26 cellular contexts compared by ENCODE assay signal in the genomic region with DNA sequence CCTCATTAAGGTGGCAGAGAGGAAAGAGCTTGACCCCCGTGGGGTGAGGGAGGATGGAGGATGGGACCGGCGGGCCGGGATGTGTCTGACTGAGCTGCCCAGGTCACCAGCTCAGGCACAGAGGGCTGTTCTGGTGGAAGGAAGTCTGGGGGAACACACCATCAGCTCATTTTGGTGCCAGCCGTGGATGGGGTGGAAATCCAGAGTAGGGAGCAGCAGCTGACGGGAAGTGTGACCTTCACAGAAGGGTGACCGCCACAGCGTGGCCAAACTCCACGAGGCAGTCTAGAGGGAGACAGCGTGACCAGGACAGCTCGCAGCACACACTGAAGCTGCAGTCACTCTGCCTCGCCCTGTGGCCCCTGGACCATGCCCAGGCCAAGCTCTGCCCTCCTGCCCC.
"Had no signal": no experiment of that assay in that cellular context is flagged by ENCODE, and none has a peak within 500 bp of the region (broad histone marks: within the 10 kb centered on the region; RNA-seq: fewer than 3 reads in every experiment).

No MANE protein-coding gene starts in this region.

- DNase-seq: activated CD4-positive, alpha-beta T cell treated with anti-CD3 and anti-CD28 coated beads, Interleukin-2, amount 50 U/mL, for 4 hours; activated naive CD4-positive, alpha-beta T cell treated with Interleukin-2 at 50 U/mL for 16 hours; activated T-cell treated with anti-CD3 and anti-CD28 coated beads, Interleukin-2, amount 50 U/mL, for 48 hours; amygdala; body of pancreas; effector CD8-positive, alpha-beta T cell; erythroblast; foreskin fibroblast; immature natural killer cell; kidney glomerular epithelial cell; mesenchymal stem cell; nucleus accumbens; stimulated activated CD4-positive, alpha-beta T cell treated with anti-CD3 and anti-CD28 coated beads, Interleukin-2, amount 100 ng/mL, for 48 hours; stimulated activated CD8-positive, alpha-beta memory T cell treated with anti-CD3 and anti-CD28 coated beads, Interleukin-4, amount 100 ng/mL, for 48 hours; stimulated activated naive CD4-positive, alpha-beta T cell; SW 1271; testis; WERI-Rb-1 had no signal

- H3K4me3 Mint-ChIP-seq: dendritic cell treated with granulocyte-macrophage colony-stimulating factor and Interleukin-4, amounts not matched to agents 40 ng/mL and 50 ng/mL, for 4 days; immature natural killer cell; nephron; T-helper 2 cell treated with Interferon-gamma antibody and Interleukin-4, amounts not matched to agents 5 μg/mL and 100 μg/mL, for 36 hours; type B pancreatic cell had no signal

- H3K9me3 ChIP-seq: testis, vagina had no signal

- H3K27ac ChIP-seq: body of pancreas, cardiac muscle cell, hepatocyte, testis, vagina, WERI-Rb-1 had no signal

- FAIRE-seq: TTC549 had no signal

- H3K4me3 ChIP-seq: body of pancreas, cardiac muscle cell, hepatocyte, testis, vagina had no signal

- H3K9me3 Mint-ChIP-seq: immature natural killer cell; nephron; T-helper 2 cell treated with Interferon-gamma antibody and Interleukin-4, amounts not matched to agents 5 μg/mL and 100 μg/mL, for 36 hours had no signal

- H3K27ac Mint-ChIP-seq: dendritic cell treated with granulocyte-macrophage colony-stimulating factor and Interleukin-4, amounts not matched to agents 40 ng/mL and 50 ng/mL, for 4 days; nephron; T-helper 2 cell treated with Interferon-gamma antibody and Interleukin-4, amounts not matched to agents 5 μg/mL and 100 μg/mL, for 36 hours; type B pancreatic cell had no signal

- H3K4me1 ChIP-seq: testis had no signal

- H3K36me3 ChIP-seq: cardiac muscle cell, vagina, WERI-Rb-1 had no signal

- H3K27me3 ChIP-seq: body of pancreas, cardiac muscle cell, hepatocyte, testis, vagina had no signal

- ATAC-seq: body of pancreas had no signal

- H3K4me2 ChIP-seq: hepatocyte had no signal

- H3K36me3 Mint-ChIP-seq: immature natural killer cell, type B pancreatic cell had no signal
